ENCODE assay signal across 10 cellular contexts in genomic region chr12:32120419-32120818, GRCh38. TPM values are rescaled to one million over a fixed set of nuclear protein-coding genes. Genes with fewer than 3 reads are reported as not detected.
DNase-seq lines count a peak whose midpoint lies in the region; ATAC-seq lines count a peak whose summit lies in the region.
"Had no signal": no experiment of that assay in that cellular context is flagged by ENCODE, and none has a peak within 500 bp of the region (broad histone marks: within the 10 kb centered on the region; RNA-seq: fewer than 3 reads in every experiment).

No MANE protein-coding gene starts in this region.

- peak; percentile 84 for ATAC-seq in GM18498 (IDR thresholded peaks at IDR 0.05; ENCODE audit: unreplicated experiment)
- ATAC-seq in GM21447 (IDR thresholded peaks at IDR 0.05; ENCODE audit: unreplicated experiment): peak; percentile 90
- peak; percentile 91 for ATAC-seq in HG03378 (IDR thresholded peaks at IDR 0.05; ENCODE audit: unreplicated experiment)
- ATAC-seq in HG02571 (IDR thresholded peaks at IDR 0.05; ENCODE audit: unreplicated experiment): no peak
- ATAC-seq: naive thymus-derived CD4-positive, alpha-beta T cell had no signal

- DNase-seq in dermis blood vessel endothelial cell (peak; percentile 19), islet precursor cell (no peak), NAMALWA (ENCODE audit: low spot score) (no peak)
- DNase-seq in stimulated activated CD4-positive, alpha-beta T cell treated with anti-CD3 and anti-CD28 coated beads, Interleukin-15, amount 100 ng/mL, for 24 hours: no peak
- DNase-seq: naive thymus-derived CD4-positive, alpha-beta T cell; SHP77 treated with DMSO at 0.1 percent for 48 hours had no signal

RNA-seq across cellular contexts. Expression of gene BICD1, which starts 13.8 kb away (rescaled TPM):
- total RNA-seq in dermis blood vessel endothelial cell: 14.8 and 15.0 TPM in 2 replicates
